In genomic region chr11:69292221-69292648, GRCh38 we compare ENCODE assay signal across 8 cellular contexts. TPM values are rescaled to one million over a fixed set of nuclear protein-coding genes. Genes with fewer than 3 reads are reported as not detected.
A peak's percentile ranks its signal among the peaks of the same experiment; 100 is the strongest.
DNase-seq lines count a peak whose midpoint lies in the region; ATAC-seq and TF ChIP-seq lines count a peak whose summit lies in the region.

No MANE protein-coding gene starts in this region.

- H2AFZ ChIP-seq in GM23338 (no peak overlapping the region), osteoblast (ENCODE audit: low read length) (no peak overlapping the region)

- no peak overlapping the region for H3K27ac ChIP-seq in GM23338 (ENCODE audit: low read depth)
- H3K27ac ChIP-seq in colonic mucosa: no peak overlapping the region
- H3K27ac ChIP-seq in osteoblast (ENCODE audit: low read depth, low read length): no peak overlapping the region

- no peaks in the 10 kb centered on the region for H3K27me3 ChIP-seq in GM23338 (ENCODE audit: insufficient read depth)
- no peaks in the 10 kb centered on the region for H3K27me3 ChIP-seq in colonic mucosa
- H3K27me3 ChIP-seq in osteoblast (ENCODE audit: insufficient read depth, low read length): no peaks in the 10 kb centered on the region

- H3K4me1 Mint-ChIP-seq in GM23338 (peaks cover 8% of the 10 kb centered on the region), WTC11 (peaks cover 15% of the 10 kb centered on the region)

- H3K4me2 ChIP-seq in GM23338 (no peak overlapping the region), osteoblast (ENCODE audit: insufficient read depth, low read length) (no peak overlapping the region)

- H4K20me1 ChIP-seq in GM23338 (replicated peaks; ENCODE audit: insufficient read depth) (no peaks in the 10 kb centered on the region), osteoblast (ENCODE audit: insufficient read depth, low read length) (no peaks in the 10 kb centered on the region)

- no peaks in the 10 kb centered on the region for H3K36me3 ChIP-seq in GM23338 (ENCODE audit: insufficient read depth)
- no peaks in the 10 kb centered on the region for H3K36me3 ChIP-seq in colonic mucosa
- no peaks in the 10 kb centered on the region for H3K36me3 ChIP-seq in osteoblast (ENCODE audit: insufficient read depth, low read length)

- intact Hi-C loops in colonic mucosa (cut with DNase I): loop anchor here (5.0 to 10.0 kb wide), 2 partner anchors 173 to 350 kb away; partner anchors contain the start of gene CCND1

- CTCF ChIA-PET in WTC11 (lab: Charles Lee): interaction anchor here (0.7 to 3.6 kb wide), 24 partner anchors 11 to 392 kb away, joined by 3 to 27 read pairs (median 4); no protein-coding TSS in a partner anchor

- DNase-seq in GM23338 (ENCODE audit: low spot score) (peak; percentile 61), WTC11 (ENCODE audit: low spot score) (peak; percentile 80), colonic mucosa (no peak), osteoblast (ENCODE audit: insufficient read length, low spot score, missing footprints) (peak; percentile 79), omental fat pad (ENCODE audit: low spot score) (no peak), Ammon's horn (ENCODE audit: low spot score) (no peak)

- H3K79me2 ChIP-seq in GM23338 (replicated peaks; ENCODE audit: insufficient read depth) (no peaks in the 10 kb centered on the region), osteoblast (ENCODE audit: insufficient read depth, low read length) (no peaks in the 10 kb centered on the region)

- TF ChIP-seq CTCF in GM23338 (conservative IDR thresholded peaks at IDR 0.05; ENCODE audit: low read depth in 2 of 2) (peak; percentile 83 to 91), WTC11 (IDR thresholded peaks at IDR 0.05) (peak; percentile 92), colonic mucosa (IDR thresholded peaks at IDR 0.05) (peak; percentile 69), osteoblast (IDR thresholded peaks at IDR 0.05; ENCODE audit: extremely low read depth, low read depth, low read length) (peak; percentile 83), omental fat pad (IDR thresholded peaks at IDR 0.05) (peak in 1 of 3 donors; percentile 19)

- 0 out of 2 replicates have a peak, but pooled peaks cover 4% of the 10 kb centered on the region for H3K9me2 ChIP-seq in GM23338 (ENCODE audit: insufficient read depth)

- peaks cover 12% of the 10 kb centered on the region for H3K27me3 Mint-ChIP-seq in GM23338 (ENCODE audit: insufficient read depth, low read depth, poor library complexity)
- H3K27me3 Mint-ChIP-seq in WTC11 (ENCODE audit: low read depth): no peaks in the 10 kb centered on the region

- peaks cover 7% of the 10 kb centered on the region; the same call in 1 of the 2 replicates for H3K4me1 ChIP-seq in GM23338 (ENCODE audit: insufficient read depth)
- H3K4me1 ChIP-seq in colonic mucosa: peaks cover 16% of the 10 kb centered on the region
- H3K4me1 ChIP-seq in osteoblast (ENCODE audit: insufficient read depth, low read length): peaks cover 12% of the 10 kb centered on the region

- peaks cover 3% of the 10 kb centered on the region; the same call in 1 of the 3 replicates for H3K9me3 Mint-ChIP-seq in GM23338
- no peaks in the 10 kb centered on the region; the same call in 1 of the 2 replicates for H3K9me3 Mint-ChIP-seq in WTC11

- POLR2A ChIA-PET in WTC11 (lab: Charles Lee): interaction anchor here (1.1 kb wide), 2 partner anchors 347 to 351 kb away, joined by 3 to 7 read pairs; no protein-coding TSS in a partner anchor

- H3K4me3 Mint-ChIP-seq in GM23338 (no peak overlapping the region), WTC11 (no peak overlapping the region)

- ATAC-seq in GM23338 (peak; percentile 57), WTC11 (peak; percentile 43), omental fat pad (ENCODE audit: low FRiP score) (no peak), HG03108 (IDR thresholded peaks at IDR 0.05; ENCODE audit: unreplicated experiment) (no peak), HG03159 (IDR thresholded peaks at IDR 0.05; ENCODE audit: unreplicated experiment) (no peak)

- H3K9me3 ChIP-seq in colonic mucosa (no peaks in the 10 kb centered on the region), osteoblast (ENCODE audit: low read depth, low read length) (no peaks in the 10 kb centered on the region)

- no peaks in the 10 kb centered on the region for H3F3A ChIP-seq in GM23338 (replicated peaks; ENCODE audit: low read depth)

- H3K36me3 Mint-ChIP-seq in GM23338 (ENCODE audit: low read depth) (no peaks in the 10 kb centered on the region; the same call in 2 of the 3 replicates), WTC11 (no peaks in the 10 kb centered on the region)

- H3K27ac Mint-ChIP-seq in GM23338 (no peak overlapping the region), WTC11 (no peak overlapping the region)

- H3K4me3 ChIP-seq in GM23338 (no peak overlapping the region), colonic mucosa (no peak overlapping the region), osteoblast (ENCODE audit: insufficient read depth, low read length) (no peak overlapping the region)

- H3K9ac ChIP-seq in colonic mucosa (ENCODE audit: low read depth in 2 of 2, low read length in 2 of 2): no peak overlapping the region

TF ChIP-seq in GM23338, 12 proteins besides CTCF, POLR2A, EP300 and RAD21 (continues in another document):
- no peak for TF ChIP-seq ETS1 (IDR thresholded peaks at IDR 0.05)

TF ChIP-seq in WTC11, 78 proteins besides CTCF, POLR2A, EP300 and RAD21:
- TF ChIP-seq RELA (CRISPR knock-in tag; IDR thresholded peaks at IDR 0.05; ENCODE audit: borderline replicate concordance): no peak
- peak; percentile 92 for TF ChIP-seq GTF2I (CRISPR knock-in tag; conservative IDR thresholded peaks at IDR 0.05)

RNA-seq across cellular contexts. Expression of gene MYEOV, which starts 1.7 kb away (rescaled TPM):
- 0.14 and 0.70 TPM in 2 replicates for total RNA-seq in GM23338 (2014; rRNA removed; shearing (Covaris generic))
- polyA plus RNA-seq in GM23338 (2016; fragmentation: Nextera tagmentation; extraction: Ambion mirVana): 0.19 TPM in 1 of 2 replicates, not detected in the other
- 1.1 to 1.4 TPM (median 1.1 TPM) in 3 replicates for total RNA-seq in WTC11 (2021)
- 1 to 10 TPM; 4.5 to 8.2 TPM for total RNA-seq in colonic mucosa
- 0.88 and 1.4 TPM in 2 replicates for total RNA-seq in osteoblast
- total RNA-seq in omental fat pad: 1 to 10 TPM in 1 of 4 donors, under 1 TPM in 3; 0.65 to 8.9 (median 0.83) TPM

Comparison
In these comparisons a context has a peak if more than half of its experiments do, and no peak if none do; other contexts are left out.
1. ATAC-seq: peak in GM23338 (single experiment) and WTC11 (single experiment); none in omental fat pad (single experiment), HG03108 (single experiment) and HG03159 (single experiment).
2. DNase-seq: peak in GM23338 (single experiment), WTC11 (single experiment) and osteoblast (single experiment); none in colonic mucosa (single experiment), omental fat pad (single experiment) and Ammon's horn (single experiment).